In the genomic region with DNA sequence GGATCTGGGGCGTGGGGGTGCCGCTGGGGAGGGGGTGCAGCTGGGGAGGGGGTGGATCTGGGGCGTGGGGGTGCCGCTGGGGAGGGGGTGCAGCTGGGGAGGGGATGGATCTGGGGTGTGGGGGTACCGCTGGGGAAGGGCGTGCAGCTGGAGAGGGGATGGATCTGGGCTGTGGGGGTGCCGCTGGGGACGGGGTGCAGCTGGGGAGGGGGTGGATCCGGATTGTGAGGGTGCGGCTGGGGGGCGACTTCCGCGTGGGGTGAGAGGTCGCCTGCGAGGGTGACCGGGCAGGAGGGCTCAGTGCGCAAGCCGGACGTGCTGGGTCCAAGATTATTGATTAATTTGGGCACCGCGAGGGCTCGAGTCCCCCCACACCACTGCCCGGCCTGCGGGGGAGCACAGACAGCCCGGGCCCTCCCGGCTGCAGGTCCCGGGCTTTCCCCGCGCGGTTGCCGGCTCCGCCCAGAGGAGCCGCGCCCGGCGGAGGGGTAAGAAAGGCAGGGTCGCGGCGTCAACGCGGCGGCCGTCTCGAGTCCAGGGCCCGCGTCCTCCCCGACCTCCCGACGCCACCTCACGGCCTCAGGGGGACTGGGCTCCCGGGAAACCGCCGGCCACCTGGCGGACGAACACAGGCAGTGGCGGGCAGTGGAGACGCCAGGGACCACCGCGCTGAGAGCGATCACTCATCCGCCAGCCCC, we compare ENCODE assay signal across 8 cellular contexts. TPM values are rescaled to one million over a fixed set of nuclear protein-coding genes. Genes with fewer than 3 reads are reported as not detected.
DNase-seq lines count a peak whose midpoint lies in the region; ATAC-seq and TF ChIP-seq lines count a peak whose summit lies in the region.

No MANE protein-coding gene starts in this region.

- intact Hi-C loops in left colon (cut with DNase I, micrococcal nuclease), result no loop called here
- intact Hi-C loops in stomach (cut with DNase I; ENCODE audit: low total_unique reads), result no loop called here

- no peaks in the 10 kb centered on the region for H3K9me3 ChIP-seq in stomach

- H3K4me1 ChIP-seq in stomach, result peaks cover 18 to 53% (median 52%) of the 10 kb centered on the region in 4 donors

- peak; percentile 55 for TF ChIP-seq CTCF in brain microvascular endothelial cell (IDR thresholded peaks at IDR 0.05; ENCODE audit: low read depth, low read length, missing control alignments)
- TF ChIP-seq CTCF in stomach (IDR thresholded peaks at IDR 0.05), result peak in 4 of 7 experiments; percentile 28 to 41 (median 34)

- no peak for TF ChIP-seq POLR2A in stomach (IDR thresholded peaks at IDR 0.05)

- in situ Hi-C loops in brain microvascular endothelial cell (cut with HindIII; ENCODE audit: low pct_ligation_motif_present, low sequenced_read_pairs), result no loop called here

- ATAC-seq in GM21390 (IDR thresholded peaks at IDR 0.05; ENCODE audit: unreplicated experiment) (peak; percentile 48), left colon (peak; percentile 37)

- WGBS in stomach, 5 donors, result 0 to 7% (median 1%) methylated on average over 4 to 61 of the region's 61 CpGs

- TF ChIP-seq EP300 in stomach (IDR thresholded peaks at IDR 0.05), result no peak

- H3K27me3 ChIP-seq in brain microvascular endothelial cell (replicated peaks), result no peaks in the 10 kb centered on the region
- H3K27me3 ChIP-seq in stomach, result no peaks in the 10 kb centered on the region

- DNase-seq in EL (peak; percentile 72), HPDE6-E6E7 (ENCODE audit: extremely low spot score) (peak; percentile 69), NOMO-1 treated with dmso at 0.1 percent for 144 hours (lab: John Stamatoyannopoulos, UW; ENCODE audit: unreplicated experiment) (peak; percentile 79), brain microvascular endothelial cell (no peak), left colon (peak in 1 of 2 donors; percentile 53), stomach (no peak), amniotic stem cell (lab: John Stamatoyannopoulos, UW) (no peak)

- H3K4me3 ChIP-seq in brain microvascular endothelial cell (ENCODE audit: low read depth, low read length) (peak overlapping the region; percentile 60), stomach (peak overlapping the region; percentile 62 to 95 (median 77))

- peaks cover 17% of the 10 kb centered on the region for H3K36me3 ChIP-seq in brain microvascular endothelial cell (replicated peaks)
- H3K36me3 ChIP-seq in stomach, result peaks cover 9 to 35% (median 25%) of the 10 kb centered on the region in 4 donors

- peak overlapping the region; percentile 59 for H3K27ac ChIP-seq in brain microvascular endothelial cell
- peak overlapping the region; percentile 87 to 96 (median 93) for H3K27ac ChIP-seq in stomach

RNA-seq across cellular contexts. Expression of gene MRPL41, which starts 0.6 kb away (rescaled TPM):
- total RNA-seq in left colon (100 to 1,000 TPM; 109 to 136 TPM), stomach (100 to 1,000 TPM in 1 of 5 donors, 10 to 100 TPM in 4; 23.3 to 282 (median 88.1) TPM)
- 100 to 1,000 TPM; 115 to 183 (median 181) TPM for polyA plus RNA-seq in stomach

RNA-seq across cellular contexts. Expression of gene PNPLA7, which starts 0.9 kb away (rescaled TPM):
- total RNA-seq in left colon, result 10 to 100 TPM; 18.4 to 22.4 TPM
- total RNA-seq in stomach, result 10 to 100 TPM in 4 of 5 donors, 1 to 10 TPM in 1; 3.5 to 51.3 (median 21.4) TPM
- polyA plus RNA-seq in stomach, result 10 to 100 TPM in 2 of 3 donors, 1 to 10 TPM in 1; 9.2 to 15.6 (median 14.1) TPM

RNA-seq across cellular contexts. Expression of gene DPH7, which starts 27.6 kb away (rescaled TPM):
- total RNA-seq in left colon, result 10 to 100 TPM; 21.7 to 27.5 TPM
- total RNA-seq in stomach, result 100 to 1,000 TPM in 1 of 5 donors, 10 to 100 TPM in 4; 14.3 to 134 (median 25.5) TPM
- 10 to 100 TPM; 14.9 to 39.6 (median 20.0) TPM for polyA plus RNA-seq in stomach

RNA-seq across cellular contexts. Expression of gene ZMYND19, which starts 39.2 kb away (rescaled TPM):
- total RNA-seq in left colon (10 to 100 TPM; 12.5 to 22.4 TPM), stomach (10 to 100 TPM in 4 of 5 donors, 1 to 10 TPM in 1; 9.4 to 40.6 (median 31.9) TPM)
- polyA plus RNA-seq in stomach, result 10 to 100 TPM; 17.0 to 30.0 (median 21.1) TPM

RNA-seq across cellular contexts. Expression of gene ARRDC1, which starts 54.4 kb away (rescaled TPM):
- total RNA-seq in left colon (100 to 1,000 TPM in 1 of 2 donors, 10 to 100 TPM in 1; 89.5 to 120 TPM), stomach (100 to 1,000 TPM in 4 of 5 donors, 10 to 100 TPM in 1; 31.8 to 185 (median 148) TPM)
- polyA plus RNA-seq in stomach, result 100 to 1,000 TPM in 2 of 3 donors, 10 to 100 TPM in 1; 93.5 to 134 (median 128) TPM

Comparison
In these comparisons a context has a peak if more than half of its experiments do, and no peak if none do; other contexts are left out.
1. DNase-seq: peak in EL (single experiment), HPDE6-E6E7 (single experiment) and NOMO-1 treated with dmso at 0.1 percent for 144 hours (single experiment); none in brain microvascular endothelial cell (single experiment), stomach (single experiment) and amniotic stem cell (single experiment).